8 cellular contexts compared by ENCODE assay signal in genomic region chr10:113679463-113680171, GRCh38. TPM values are rescaled to one million over a fixed set of nuclear protein-coding genes. Genes with fewer than 3 reads are reported as not detected.
DNase-seq lines count a peak whose midpoint lies in the region; ATAC-seq and TF ChIP-seq lines count a peak whose summit lies in the region.

Gene CASP7, plus strand, starts transcription at chr10:113679912. Its CDS starts 17,582 bp downstream, at chr10:113697494.

- TF ChIP-seq CTCF in dorsolateral prefrontal cortex (IDR thresholded peaks at IDR 0.05 in 54 of 56, conservative IDR thresholded peaks at IDR 0.05 in 2 of 56; ENCODE audit: low read depth in 1 of 56, partially characterized antibody in 56 of 56) (peak in 15 of 56 donors; percentile 2 to 36 (median 13)), lower leg skin (IDR thresholded peaks at IDR 0.05) (no peak)

- H3K27ac Mint-ChIP-seq in activated CD4-positive, alpha-beta memory T cell treated with anti-CD3 and anti-CD28 coated beads for 36 hours: peak within 1 kb of the TSS; percentile 78

- 0 to 1% methylated on average over 20 to 43 of the region's 67 CpGs for WGBS in lower leg skin, 2 donors

- peak; percentile 46 for ATAC-seq in GM18873 (IDR thresholded peaks at IDR 0.05; ENCODE audit: low FRiP score, unreplicated experiment)
- peak; percentile 71 for ATAC-seq in HG03135 (IDR thresholded peaks at IDR 0.05; ENCODE audit: unreplicated experiment)

- H3K4me1 Mint-ChIP-seq in activated CD4-positive, alpha-beta memory T cell treated with anti-CD3 and anti-CD28 coated beads for 36 hours (ENCODE audit: low read depth): peaks cover 42% of the 10 kb centered on the region

- no peaks in the 10 kb centered on the region for H3K27me3 ChIP-seq in dorsolateral prefrontal cortex

- DNase-seq in AML-193 (lab: John Stamatoyannopoulos, UW) (peak; percentile 54 to 63), NCI-H748 (lab: John Stamatoyannopoulos, UW; ENCODE audit: unreplicated experiment) (peak; percentile 82), dorsolateral prefrontal cortex (peak; percentile 18 to 79 (median 60)), lower leg skin (ENCODE audit: low spot score in 2 of 2) (peak; percentile 56 to 96)
- DNase-seq in activated CD4-positive, alpha-beta memory T cell treated with anti-CD3 and anti-CD28 coated beads for 36 hours: peak; percentile 86
- peak; percentile 68 to 74 for DNase-seq in stimulated activated CD4-positive, alpha-beta T cell treated with anti-CD3 and anti-CD28 coated beads, Interleukin-4, amount 100 ng/mL, for 48 hours (ENCODE audit: low read depth in 2 of 2)

- POLR2A ChIA-PET in activated CD4-positive, alpha-beta memory T cell treated with anti-CD3 and anti-CD28 coated beads for 36 hours (lab: Charles Lee): interaction anchor here (1.6 kb wide), 1 partner anchor 27 kb away, joined by 4 read pairs; no protein-coding TSS in a partner anchor

- intact Hi-C loops in activated CD4-positive, alpha-beta memory T cell treated with anti-CD3 and anti-CD28 coated beads for 36 hours (cut with micrococcal nuclease): loop anchor here (1.0 to 10.0 kb wide), 9 partner anchors 172 to 1295 kb away; partner anchors contain the start of genes FHIP2A and TCF7L2
- intact Hi-C loops in dorsolateral prefrontal cortex (cut with DNase I) (no loop called here), lower leg skin (cut with DNase I; ENCODE audit: low total_unique reads) (no loop called here)

- peak within 1 kb of the TSS; percentile 84 for H3K4me3 Mint-ChIP-seq in activated CD4-positive, alpha-beta memory T cell treated with anti-CD3 and anti-CD28 coated beads for 36 hours

- H3K4me3 ChIP-seq in dorsolateral prefrontal cortex: peak within 1 kb of the TSS; percentile 56 to 98 (median 90)
- peak within 1 kb of the TSS; percentile 97 for H3K4me3 ChIP-seq in lower leg skin (ENCODE audit: low read depth, poor library complexity, severe bottlenecking)

- CTCF ChIA-PET in activated CD4-positive, alpha-beta memory T cell treated with anti-CD3 and anti-CD28 coated beads for 36 hours (lab: Charles Lee): interaction anchor here (0.6 to 1.4 kb wide), 12 partner anchors 9 to 423 kb away, joined by 3 to 8 read pairs (median 3); no protein-coding TSS in a partner anchor

- peak within 1 kb of the TSS; percentile 21 to 96 (median 88) for H3K27ac ChIP-seq in dorsolateral prefrontal cortex

- no peaks in the 10 kb centered on the region for H3K27me3 Mint-ChIP-seq in activated CD4-positive, alpha-beta memory T cell treated with anti-CD3 and anti-CD28 coated beads for 36 hours

- H3K36me3 Mint-ChIP-seq in activated CD4-positive, alpha-beta memory T cell treated with anti-CD3 and anti-CD28 coated beads for 36 hours: peaks cover 18% of the 10 kb centered on the region

- peaks cover 11% of the 10 kb centered on the region for H3K9me3 Mint-ChIP-seq in activated CD4-positive, alpha-beta memory T cell treated with anti-CD3 and anti-CD28 coated beads for 36 hours

- no peak for TF ChIP-seq POLR2A in lower leg skin (IDR thresholded peaks at IDR 0.05)

RNA-seq across cellular contexts. Expression of gene CASP7, which starts in this region (rescaled TPM):
- total RNA-seq in activated CD4-positive, alpha-beta memory T cell treated with anti-CD3 and anti-CD28 coated beads for 36 hours: 10 to 100 TPM; 12.2 to 13.3 TPM
- total RNA-seq in dorsolateral prefrontal cortex (10 to 100 TPM in 57 of 120 experiments, 1 to 10 TPM in 63; 4.5 to 31.8 (median 9.8) TPM), lower leg skin (10 to 100 TPM; 18.3 to 30.8 (median 23.5) TPM)

Comparison
In these comparisons a context has a peak if more than half of its experiments do, and no peak if none do; other contexts are left out.
1. Peak in every context shown above with its lines: DNase-seq, ATAC-seq, H3K4me3 ChIP-seq and H3K27ac ChIP-seq.